8 cellular contexts compared by ENCODE assay signal in genomic region chr9:129458155-129458661, GRCh38.
DNase-seq lines count a peak whose midpoint lies in the region; ATAC-seq and TF ChIP-seq lines count a peak whose summit lies in the region.

No MANE protein-coding gene starts in this region.

- no peaks in the 10 kb centered on the region for H3K27me3 ChIP-seq in Peyer's patch
- H3K27me3 ChIP-seq in tibial nerve: no peaks in the 10 kb centered on the region

- ATAC-seq in HG03520 (IDR thresholded peaks at IDR 0.05; ENCODE audit: unreplicated experiment): no peak

- no peaks in the 10 kb centered on the region for H3K36me3 ChIP-seq in Peyer's patch
- no peaks in the 10 kb centered on the region for H3K36me3 ChIP-seq in tibial nerve

- H3K4me3 ChIP-seq in Peyer's patch (no peak overlapping the region), tibial nerve (no peak overlapping the region)

- TF ChIP-seq POLR2A in Peyer's patch (IDR thresholded peaks at IDR 0.05) (no peak), tibial nerve (IDR thresholded peaks at IDR 0.05) (no peak)

- H3K4me1 ChIP-seq in Peyer's patch (peaks cover 20 to 41% (median 27%) of the 10 kb centered on the region in 4 donors), tibial nerve (peaks cover 11 to 54% (median 33%) of the 10 kb centered on the region in 4 donors)

- 28 to 47% methylated on average over 6 to 12 of the region's 14 CpGs for WGBS in tibial nerve, 2 donors

- TF ChIP-seq CTCF in Peyer's patch (IDR thresholded peaks at IDR 0.05) (no peak), tibial nerve (IDR thresholded peaks at IDR 0.05) (no peak)

- peak in 1 of 2 donors; percentile 7 for TF ChIP-seq EP300 in tibial nerve (IDR thresholded peaks at IDR 0.05)

- H3K27ac ChIP-seq in Peyer's patch (peak overlapping the region; percentile 76 to 96 (median 86)), angular gyrus (ENCODE audit: low read depth, low read length) (peak overlapping the region; percentile 93), tibial nerve (peak overlapping the region; percentile 92 to 100 (median 98))

- H3K9me3 ChIP-seq in Peyer's patch (no peaks in the 10 kb centered on the region), tibial nerve (no peaks in the 10 kb centered on the region)

- DNase-seq in stimulated activated CD4-positive, alpha-beta T cell treated with anti-CD3 and anti-CD28 coated beads, Interleukin-12 subunit alpha, Interleukin-12 subunit beta, amount 100 ng/mL, for 48 hours (ENCODE audit: low read depth in 2 of 3, low spot score in 1 of 3): peak in 2 of 3 donors; percentile 30 to 33
- DNase-seq in stimulated activated CD4-positive, alpha-beta T cell treated with anti-CD3 and anti-CD28 coated beads, Interleukin-12 subunit alpha, Interleukin-12 subunit beta, amount 100 ng/mL, for 4 hours: no peak
- DNase-seq in Peyer's patch: peak in 2 of 3 donors; percentile 65 to 72
- peak; percentile 59 for DNase-seq in mucosa of gallbladder (ENCODE audit: low spot score)
- DNase-seq in tibial nerve (ENCODE audit: low spot score in 2 of 2): no peak
- no peak for DNase-seq in epidermal melanocyte (ENCODE audit: insufficient read length, low spot score)

Comparison
In these comparisons a context has a peak if more than half of its experiments do, and no peak if none do; other contexts are left out.
1. DNase-seq: peak in stimulated activated CD4-positive, alpha-beta T cell treated with anti-CD3 and anti-CD28 coated beads, Interleukin-12 subunit alpha, Interleukin-12 subunit beta, amount 100 ng/mL, for 48 hours (2 of 3), Peyer's patch (2 of 3) and mucosa of gallbladder (single experiment); none in stimulated activated CD4-positive, alpha-beta T cell treated with anti-CD3 and anti-CD28 coated beads, Interleukin-12 subunit alpha, Interleukin-12 subunit beta, amount 100 ng/mL, for 4 hours (single experiment), tibial nerve (0 of 2) and epidermal melanocyte (single experiment).
2. Peak in every context shown above with its lines, with median percentiles within 50 percentile points of each other: H3K27ac ChIP-seq.